1 cellular context compared by ENCODE assay signal in genomic region chr11:131849485-131849884, GRCh38.
TF ChIP-seq lines count a peak whose summit lies in the region.

No MANE protein-coding gene starts in this region.

TF ChIP-seq in H1, 55 proteins besides CTCF, POLR2A, EP300 and RAD21 (continued from another document):
- 0 out of 2 replicates have a peak, but pooled peaks have one; percentile 5 for TF ChIP-seq CEBPB (IDR thresholded peaks at IDR 0.05; ENCODE audit: low read depth, low read length)
